In the genomic region with DNA sequence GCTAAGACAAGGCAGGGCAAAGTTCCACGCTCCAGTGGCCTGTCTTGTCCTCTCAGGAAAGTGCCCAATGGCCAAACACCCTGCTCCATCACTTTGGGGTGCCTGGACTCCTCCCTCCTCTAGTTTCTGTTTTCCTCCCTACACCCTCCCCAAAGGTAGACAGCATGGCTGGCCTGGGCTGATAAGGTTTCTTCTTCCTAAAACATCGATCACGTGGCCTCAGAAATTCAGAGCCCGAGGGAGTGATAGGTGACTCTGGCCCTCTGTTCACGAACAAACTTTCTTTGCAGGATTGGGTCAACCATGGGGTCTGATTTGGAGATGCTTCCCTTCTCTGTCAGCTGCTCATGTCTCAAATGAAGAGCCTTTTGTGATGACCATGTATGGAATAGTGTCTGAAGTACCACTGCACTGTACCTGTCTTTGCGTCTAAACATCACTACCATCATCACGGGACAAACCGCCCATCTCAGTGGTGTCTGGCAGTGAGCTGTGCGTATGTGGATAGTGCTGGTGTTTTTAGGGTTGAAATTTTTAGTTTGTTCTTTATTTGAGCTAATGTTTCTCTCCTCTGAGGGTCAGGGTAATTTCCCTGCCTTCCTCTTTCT, we compare ENCODE assay signal across 1 cellular context.
TF ChIP-seq lines count a peak whose summit lies in the region.

No MANE protein-coding gene starts in this region.

TF ChIP-seq in SK-N-SH, 30 proteins besides CTCF, POLR2A, EP300 and RAD21 (continued from another document):
- TF ChIP-seq, protein P1, sequence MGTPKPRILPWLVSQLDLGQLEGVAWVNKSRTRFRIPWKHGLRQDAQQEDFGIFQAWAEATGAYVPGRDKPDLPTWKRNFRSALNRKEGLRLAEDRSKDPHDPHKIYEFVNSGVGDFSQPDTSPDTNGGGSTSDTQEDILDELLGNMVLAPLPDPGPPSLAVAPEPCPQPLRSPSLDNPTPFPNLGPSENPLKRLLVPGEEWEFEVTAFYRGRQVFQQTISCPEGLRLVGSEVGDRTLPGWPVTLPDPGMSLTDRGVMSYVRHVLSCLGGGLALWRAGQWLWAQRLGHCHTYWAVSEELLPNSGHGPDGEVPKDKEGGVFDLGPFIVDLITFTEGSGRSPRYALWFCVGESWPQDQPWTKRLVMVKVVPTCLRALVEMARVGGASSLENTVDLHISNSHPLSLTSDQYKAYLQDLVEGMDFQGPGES (IDR thresholded peaks at IDR 0.05; ENCODE audit: low read depth, low read length) = no peak
- TF ChIP-seq TEAD4 (IDR thresholded peaks at IDR 0.05; ENCODE audit: borderline replicate concordance, insufficient read depth) = no peak
- TF ChIP-seq NRF1 (IDR thresholded peaks at IDR 0.05; ENCODE audit: low read depth, low read length) = no peak
- no peak for TF ChIP-seq SIN3A (IDR thresholded peaks at IDR 0.05; ENCODE audit: borderline replicate concordance, low read depth, low read length)
- TF ChIP-seq RCOR1 (IDR thresholded peaks at IDR 0.05; ENCODE audit: low read length) = no peak
TF ChIP-seq in SK-N-SH: peak in this region for 0.
